20 cellular contexts compared by ENCODE assay signal in the genomic region with DNA sequence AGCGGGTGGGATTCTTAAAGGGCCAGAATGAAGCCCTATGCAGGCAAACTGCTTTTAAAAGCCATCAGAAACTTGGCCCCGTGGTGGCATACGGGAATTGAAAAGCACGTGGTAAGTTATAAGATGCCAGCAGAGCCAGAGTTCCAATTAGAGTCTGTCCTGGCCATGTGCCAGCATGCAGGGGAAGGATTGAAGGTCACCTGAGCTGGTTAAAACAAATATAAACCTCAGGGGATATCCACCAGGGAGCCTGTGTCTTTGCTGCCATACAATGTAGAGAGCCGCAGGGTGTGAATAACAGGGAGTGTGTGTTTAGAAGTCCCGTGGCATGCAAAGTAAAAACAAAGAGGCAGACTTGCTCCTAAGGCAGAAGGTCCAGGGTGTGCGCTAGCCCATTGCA.
"Had no signal": no experiment of that assay in that cellular context is flagged by ENCODE, and none has a peak within 500 bp of the region (broad histone marks: within the 10 kb centered on the region; RNA-seq: fewer than 3 reads in every experiment).

No MANE protein-coding gene starts in this region.

- H3K4me3 ChIP-seq: ovary had no signal

- H3K27ac ChIP-seq: foreskin keratinocyte, neutrophil, ovary, VCaP had no signal

- H3K27me3 ChIP-seq: foreskin keratinocyte, neutrophil, ovary had no signal

- H3K36me3 ChIP-seq: neutrophil, ovary had no signal

- H3K9me3 ChIP-seq: neutrophil, ovary had no signal

- H3K4me1 ChIP-seq: foreskin keratinocyte had no signal

- DNase-seq: activated CD4-positive, alpha-beta memory T cell treated with anti-CD3 and anti-CD28 coated beads, Interleukin-2, amount 10 ng/mL, durations not matched to agents 7 days and 5 days; activated CD4-positive, alpha-beta T cell treated with anti-CD3 and anti-CD28 coated beads, Interleukin-2, amount 10 ng/mL, durations not matched to agents 24 days and 14 days; activated effector memory CD4-positive, alpha-beta T cell treated with Interleukin-2 at 50 U/mL for 16 hours; activated naive CD4-positive, alpha-beta T cell treated with anti-CD3 and anti-CD28 coated beads, Interleukin-2, amount 10 ng/mL, durations not matched to agents 7 days and 5 days; activated T-cell treated with anti-CD3 and anti-CD28 coated beads, Interleukin-2, amount 50 U/mL, for 72 hours; anterior cingulate cortex; dermis blood vessel endothelial cell; effector CD8-positive, alpha-beta T cell; foreskin keratinocyte; glutamatergic neuron; hippocampal formation; kidney glomerular epithelial cell; left ventricle myocardium superior; mammary epithelial cell; ovary; right cardiac atrium; stimulated activated CD4-positive, alpha-beta T cell treated with anti-CD3 and anti-CD28 coated beads, Interleukin-4, amount 100 ng/mL, for 24 hours; stimulated activated naive CD8-positive, alpha-beta T cell treated with anti-CD3 and anti-CD28 coated beads, Interleukin-15, Interleukin-2, amounts not matched to agents 100 U/mL and 50 U/mL, for 24 hours had no signal
